Comparison of ENCODE assay signal across 18 cellular contexts in the genomic region with DNA sequence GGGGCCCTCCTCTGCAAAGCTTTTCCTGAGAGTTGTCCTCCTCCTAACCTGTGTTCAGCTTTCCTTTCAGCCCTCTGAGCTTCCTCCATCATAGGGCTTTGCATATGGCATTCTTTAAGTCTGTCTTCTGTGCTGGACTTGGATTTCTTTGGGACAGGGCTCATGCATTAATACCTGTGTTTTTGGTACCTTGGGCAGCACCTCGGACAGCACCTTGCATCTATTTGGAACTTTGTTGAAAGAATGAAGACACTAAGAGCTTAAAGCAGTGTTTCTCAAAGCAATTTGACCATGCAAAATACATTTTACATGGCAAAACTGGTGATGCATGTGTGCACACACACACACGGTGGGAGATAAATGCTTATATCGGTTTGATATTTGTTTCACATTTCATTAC.
DNase-seq lines count a peak whose midpoint lies in the region; ATAC-seq and TF ChIP-seq lines count a peak whose summit lies in the region.
"Had no signal": no experiment of that assay in that cellular context is flagged by ENCODE, and none has a peak within 500 bp of the region (broad histone marks: within the 10 kb centered on the region; RNA-seq: fewer than 3 reads in every experiment).

No MANE protein-coding gene starts in this region.

- H2AFZ ChIP-seq in mammary epithelial cell (ENCODE audit: low read depth, low read length) (no peak overlapping the region), neuronal stem cell (ENCODE audit: low read length) (no peak overlapping the region)

- H3K9me3 Mint-ChIP-seq in MCF 10A (ENCODE audit: unreplicated experiment), result peaks cover 48% of the 10 kb centered on the region

- CTCF ChIA-PET in MCF 10A (lab: Yijun Ruan, JAX) (no interaction called here), mammary epithelial cell (lab: Charles Lee; ENCODE audit: low non-redundant PET) (no interaction called here)

- H2BK15ac ChIP-seq in neuronal stem cell (ENCODE audit: low read length), result no peak overlapping the region

- POLR2A ChIA-PET in MCF 10A (lab: Yijun Ruan, JAX), result no interaction called here

- H3K36me3 ChIP-seq in mammary epithelial cell (ENCODE audit: insufficient read depth, low read length), result no peaks in the 10 kb centered on the region
- H3K36me3 ChIP-seq in neuronal stem cell (replicated peaks in 1 of 2; ENCODE audit: control insufficient read depth in 2 of 2, insufficient read depth in 2 of 2, low read length in 2 of 2), result no peaks in the 10 kb centered on the region

- H2AK5ac ChIP-seq in neuronal stem cell (ENCODE audit: low read depth, low read length), result no peak overlapping the region

- no peak overlapping the region for H2BK120ac ChIP-seq in neuronal stem cell (ENCODE audit: low read depth, low read length)

- no peaks in the 10 kb centered on the region for H3K27me3 ChIP-seq in mammary epithelial cell (ENCODE audit: insufficient read depth, low read length)
- H3K27me3 ChIP-seq in neuronal stem cell (ENCODE audit: control insufficient read depth in 3 of 3, insufficient read depth in 3 of 3, low read depth in 1 of 3, low read length in 3 of 3), result no peaks in the 10 kb centered on the region

- peaks cover 7% of the 10 kb centered on the region for H3K9me3 ChIP-seq in mammary epithelial cell (replicated peaks; ENCODE audit: insufficient read depth, low read length)
- no peaks in the 10 kb centered on the region for H3K9me3 ChIP-seq in neuronal stem cell (replicated peaks in 1 of 2; ENCODE audit: control insufficient read depth in 2 of 2, insufficient read depth in 1 of 2, low read depth in 1 of 2, low read length in 2 of 2)

- WGBS in mammary epithelial cell (ENCODE audit: low coverage, missing lambda C conversion rate), result 11% methylated on average over 3 of the region's 3 CpGs
- WGBS in neuronal stem cell (ENCODE audit: extremely low coverage in 2 of 2, insufficient read length in 2 of 2, insufficient replicate concordance in 1 of 2), 2 donors, result no CpG with 5 or more reads among the region's 3 CpGs

- no peak overlapping the region for H3K4me3 Mint-ChIP-seq in MCF 10A (ENCODE audit: unreplicated experiment)
- H3K4me3 Mint-ChIP-seq: CD4-positive, CD25-positive, alpha-beta regulatory T cell had no signal

- no peaks in the 10 kb centered on the region for H3K4me1 Mint-ChIP-seq in MCF 10A (ENCODE audit: insufficient read depth, unreplicated experiment)
- H3K4me1 Mint-ChIP-seq: CD4-positive, CD25-positive, alpha-beta regulatory T cell had no signal

- no peak overlapping the region for H2BK5ac ChIP-seq in neuronal stem cell (ENCODE audit: low read length)

- no peak overlapping the region for H3K9ac ChIP-seq in mammary epithelial cell (ENCODE audit: insufficient read depth, low read length)
- no peak overlapping the region for H3K9ac ChIP-seq in neuronal stem cell (ENCODE audit: low read depth, low read length, poor library complexity)

- no peak overlapping the region for H3K23ac ChIP-seq in neuronal stem cell (ENCODE audit: low read depth, low read length, poor library complexity)

- no peak overlapping the region for H4K91ac ChIP-seq in neuronal stem cell (ENCODE audit: low read depth, low read length, poor library complexity)

- H3K4me3 ChIP-seq in mammary epithelial cell (replicated peaks in 1 of 3; ENCODE audit: insufficient read depth in 1 of 3, low read depth in 2 of 3, low read length in 3 of 3) (no peak overlapping the region), epithelial cell of esophagus (ENCODE audit: low read length) (no peak overlapping the region), neuronal stem cell (ENCODE audit: low read length in 2 of 2) (no peak overlapping the region)

- ATAC-seq in GM18520 (IDR thresholded peaks at IDR 0.05; ENCODE audit: unreplicated experiment) (no peak), omental fat pad (ENCODE audit: low FRiP score) (no peak)

- no peaks in the 10 kb centered on the region for H4K20me1 ChIP-seq in mammary epithelial cell (ENCODE audit: insufficient read depth, low read length)

- DNase-seq in MCF 10A (ENCODE audit: unreplicated experiment) (peak; percentile 0), mammary epithelial cell (no peak), epithelial cell of esophagus (ENCODE audit: low read depth) (peak; percentile 2), neuronal stem cell (ENCODE audit: low spot score) (no peak), NCI-H2029 (lab: John Stamatoyannopoulos, UW) (no peak), omental fat pad (ENCODE audit: low spot score) (no peak)
- DNase-seq: CD4-positive, CD25-positive, alpha-beta regulatory T cell; DMS53; HCEC 1CT; KG1; MM.1S; NCI-H1105 treated with DMSO at 0.1 percent for 48 hours; NCI-H1930; NCI-H2171 treated with DMSO at 0.1 percent for 48 hours; NCI-H82; SIG-M5 had no signal

- TF ChIP-seq CTCF in MCF 10A (IDR thresholded peaks at IDR 0.05; ENCODE audit: unreplicated experiment) (no peak), mammary epithelial cell (conservative IDR thresholded peaks at IDR 0.05 in 1 of 2, IDR thresholded peaks at IDR 0.05 in 1 of 2; ENCODE audit: extremely low read depth in 1 of 2, insufficient read depth in 1 of 2, low read depth in 1 of 2, low read length in 2 of 2) (no peak), epithelial cell of esophagus (IDR thresholded peaks at IDR 0.05; ENCODE audit: insufficient read depth, low read depth, low read length, missing control alignments) (no peak), omental fat pad (IDR thresholded peaks at IDR 0.05) (no peak)

- H3K4ac ChIP-seq in neuronal stem cell (ENCODE audit: low read length), result no peak overlapping the region

- H3K18ac ChIP-seq in neuronal stem cell (ENCODE audit: low read length), result no peak overlapping the region

- no peak overlapping the region for H3K27ac ChIP-seq in mammary epithelial cell (ENCODE audit: insufficient read depth, low read depth, low read length)
- H3K27ac ChIP-seq in neuronal stem cell (replicated peaks; ENCODE audit: low read length), result no peak overlapping the region

- no peaks in the 10 kb centered on the region for H3K79me2 ChIP-seq in mammary epithelial cell (ENCODE audit: insufficient read depth, low read length)

- no peak overlapping the region for H3K14ac ChIP-seq in neuronal stem cell (ENCODE audit: low read length)

- no peak overlapping the region for H4K8ac ChIP-seq in neuronal stem cell (ENCODE audit: low read depth, low read length)

- H3K4me2 ChIP-seq in mammary epithelial cell (ENCODE audit: insufficient read depth, low read depth, low read length) (no peak overlapping the region), neuronal stem cell (ENCODE audit: insufficient read depth, low read length, poor library complexity, severe bottlenecking) (no peak overlapping the region)

- H3K79me1 ChIP-seq in neuronal stem cell (ENCODE audit: low read depth, low read length), result no peaks in the 10 kb centered on the region

- in situ Hi-C loops in mammary epithelial cell (cut with MboI; ENCODE audit: low sequenced_read_pairs in 2 of 2), result no loop called here

- no peak overlapping the region for H2BK12ac ChIP-seq in neuronal stem cell (ENCODE audit: low read length)

- H3K36me3 Mint-ChIP-seq in MCF 10A (ENCODE audit: insufficient read depth, unreplicated experiment), result no peaks in the 10 kb centered on the region
- H3K36me3 Mint-ChIP-seq: CD4-positive, CD25-positive, alpha-beta regulatory T cell had no signal

- H3K4me1 ChIP-seq in mammary epithelial cell (ENCODE audit: insufficient read depth, low read length) (no peaks in the 10 kb centered on the region), neuronal stem cell (ENCODE audit: control insufficient read depth in 2 of 2, insufficient read depth in 1 of 2, low read depth in 1 of 2, low read length in 2 of 2) (peaks cover 0 to 7% of the 10 kb centered on the region in 2 donors)

- BruUV-seq in MCF 10A (replicated peaks; lab: Mats Ljungman, UMichigan) (no TSS peak), mammary epithelial cell (replicated peaks; lab: Mats Ljungman, UMichigan) (no TSS peak)

- no peak overlapping the region for H3K27ac Mint-ChIP-seq in MCF 10A (ENCODE audit: low read depth, unreplicated experiment)

- intact Hi-C loops in MCF 10A (cut with micrococcal nuclease) (no loop called here), mammary epithelial cell (cut with micrococcal nuclease) (no loop called here)

- no peaks in the 10 kb centered on the region for H3K27me3 Mint-ChIP-seq in MCF 10A (ENCODE audit: insufficient read depth, unreplicated experiment)
- H3K27me3 Mint-ChIP-seq: CD4-positive, CD25-positive, alpha-beta regulatory T cell had no signal

- dilution Hi-C loops in mammary epithelial cell (cut with HindIII; ENCODE audit: low sequenced_read_pairs), result no loop called here

TF ChIP-seq in PFSK-1, 5 proteins besides CTCF, POLR2A, EP300 and RAD21:
- TF ChIP-seq TAF1 (IDR thresholded peaks at IDR 0.05; ENCODE audit: borderline replicate concordance, insufficient read depth, low read length) (no peak), SIN3A (IDR thresholded peaks at IDR 0.05; ENCODE audit: borderline replicate concordance, insufficient read depth, low read length) (no peak)
- TF ChIP-seq, protein P1, sequence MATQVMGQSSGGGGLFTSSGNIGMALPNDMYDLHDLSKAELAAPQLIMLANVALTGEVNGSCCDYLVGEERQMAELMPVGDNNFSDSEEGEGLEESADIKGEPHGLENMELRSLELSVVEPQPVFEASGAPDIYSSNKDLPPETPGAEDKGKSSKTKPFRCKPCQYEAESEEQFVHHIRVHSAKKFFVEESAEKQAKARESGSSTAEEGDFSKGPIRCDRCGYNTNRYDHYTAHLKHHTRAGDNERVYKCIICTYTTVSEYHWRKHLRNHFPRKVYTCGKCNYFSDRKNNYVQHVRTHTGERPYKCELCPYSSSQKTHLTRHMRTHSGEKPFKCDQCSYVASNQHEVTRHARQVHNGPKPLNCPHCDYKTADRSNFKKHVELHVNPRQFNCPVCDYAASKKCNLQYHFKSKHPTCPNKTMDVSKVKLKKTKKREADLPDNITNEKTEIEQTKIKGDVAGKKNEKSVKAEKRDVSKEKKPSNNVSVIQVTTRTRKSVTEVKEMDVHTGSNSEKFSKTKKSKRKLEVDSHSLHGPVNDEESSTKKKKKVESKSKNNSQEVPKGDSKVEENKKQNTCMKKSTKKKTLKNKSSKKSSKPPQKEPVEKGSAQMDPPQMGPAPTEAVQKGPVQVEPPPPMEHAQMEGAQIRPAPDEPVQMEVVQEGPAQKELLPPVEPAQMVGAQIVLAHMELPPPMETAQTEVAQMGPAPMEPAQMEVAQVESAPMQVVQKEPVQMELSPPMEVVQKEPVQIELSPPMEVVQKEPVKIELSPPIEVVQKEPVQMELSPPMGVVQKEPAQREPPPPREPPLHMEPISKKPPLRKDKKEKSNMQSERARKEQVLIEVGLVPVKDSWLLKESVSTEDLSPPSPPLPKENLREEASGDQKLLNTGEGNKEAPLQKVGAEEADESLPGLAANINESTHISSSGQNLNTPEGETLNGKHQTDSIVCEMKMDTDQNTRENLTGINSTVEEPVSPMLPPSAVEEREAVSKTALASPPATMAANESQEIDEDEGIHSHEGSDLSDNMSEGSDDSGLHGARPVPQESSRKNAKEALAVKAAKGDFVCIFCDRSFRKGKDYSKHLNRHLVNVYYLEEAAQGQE (IDR thresholded peaks at IDR 0.05; ENCODE audit: insufficient read depth in 1 of 2, low read depth in 2 of 2, low read length in 2 of 2), result peak; percentile 59 to 92; a peak in 3 of 4 replicates

Comparison
In these comparisons a context has a peak if more than half of its experiments do, and no peak if none do; other contexts are left out.
1. DNase-seq: peak in MCF 10A (single experiment) and epithelial cell of esophagus (single experiment); none in mammary epithelial cell (single experiment), neuronal stem cell (single experiment), NCI-H2029 (single experiment) and omental fat pad (single experiment).